In genomic region chr5:96997265-96997859, GRCh38 we compare ENCODE assay signal across 8 cellular contexts.
DNase-seq lines count a peak whose midpoint lies in the region; ATAC-seq and TF ChIP-seq lines count a peak whose summit lies in the region.

No MANE protein-coding gene starts in this region.

- CTCF ChIA-PET in HEK293T (lab: Yijun Ruan, JAX): interaction anchor here (0.6 to 2.6 kb wide), 13 partner anchors 9 to 601 kb away, joined by 3 to 16 read pairs (median 4); partner anchors contain the start of gene LIX1

- 54% methylated on average over 2 of the region's 2 CpGs for WGBS in right lobe of liver (ENCODE audit: insufficient coverage, low coverage, low lambda C conversion rate, missing lambda C conversion rate)

- in situ Hi-C loops in ACHN (cut with HindIII; ENCODE audit: low pct_ligation_motif_present, low pct_unique_long_range_greater_than_20kb, low sequenced_read_pairs): no loop called here
- in situ Hi-C loops in brain microvascular endothelial cell (cut with HindIII; ENCODE audit: low pct_ligation_motif_present, low sequenced_read_pairs): no loop called here

- peaks cover 0 to 9% (median 0%) of the 10 kb centered on the region in 4 donors for H3K4me1 ChIP-seq in right lobe of liver

- H3K4me3 ChIP-seq in brain microvascular endothelial cell (ENCODE audit: low read depth, low read length): no peak overlapping the region
- H3K4me3 ChIP-seq in right lobe of liver: no peak overlapping the region

- intact Hi-C loops in right lobe of liver (cut with DNase I): no loop called here

- no peak for TF ChIP-seq POLR2A in right lobe of liver (IDR thresholded peaks at IDR 0.05)

- POLR2A ChIA-PET in HEK293T (lab: Yijun Ruan, JAX): no interaction called here

- ATAC-seq in right lobe of liver (peak; percentile 52 to 73 (median 62)), GM19023 (IDR thresholded peaks at IDR 0.05; ENCODE audit: unreplicated experiment) (no peak)

- no peaks in the 10 kb centered on the region for H3K27me3 ChIP-seq in brain microvascular endothelial cell (replicated peaks)
- H3K27me3 ChIP-seq in right lobe of liver: no peaks in the 10 kb centered on the region

- DNase-seq in ACHN (peak; percentile 57), DMS53 (lab: John Stamatoyannopoulos, UW) (peak; percentile 72), HEK293T (ENCODE audit: extremely low spot score) (peak; percentile 17), NCI-H345 treated with DMSO at 0.1 percent for 48 hours (lab: John Stamatoyannopoulos, UW; ENCODE audit: unreplicated experiment) (peak; percentile 3), brain microvascular endothelial cell (peak; percentile 32), right lobe of liver (no peak), NCI-H2081 treated with DMSO at 0.1 percent for 48 hours (lab: John Stamatoyannopoulos, UW) (no peak)

- peaks cover 6% of the 10 kb centered on the region for H3K36me3 ChIP-seq in brain microvascular endothelial cell (replicated peaks)
- peaks cover 0 to 19% (median 1%) of the 10 kb centered on the region in 4 donors for H3K36me3 ChIP-seq in right lobe of liver

- H3K9me3 ChIP-seq in right lobe of liver: no peaks in the 10 kb centered on the region

- H3K27ac ChIP-seq in brain microvascular endothelial cell (no peak overlapping the region), right lobe of liver (no peak overlapping the region)

- peak; percentile 48 for TF ChIP-seq CTCF in brain microvascular endothelial cell (IDR thresholded peaks at IDR 0.05; ENCODE audit: low read depth, low read length, missing control alignments)
- TF ChIP-seq CTCF in right lobe of liver (IDR thresholded peaks at IDR 0.05): peak; percentile 38 to 54 (median 46)

TF ChIP-seq in HEK293T, 16 proteins besides CTCF, POLR2A, EP300 and RAD21:
- TF ChIP-seq ARNT (IDR thresholded peaks at IDR 0.05): no peak
- no peak for TF ChIP-seq PKNOX1 (IDR thresholded peaks at IDR 0.05)
- no peak for TF ChIP-seq HDGF (IDR thresholded peaks at IDR 0.05; ENCODE audit: borderline replicate concordance)
- no peak for TF ChIP-seq FOXM1 (IDR thresholded peaks at IDR 0.05; ENCODE audit: borderline replicate concordance)
- TF ChIP-seq SUZ12 (IDR thresholded peaks at IDR 0.05): no peak
- no peak for TF ChIP-seq ELF4 (IDR thresholded peaks at IDR 0.05)
- no peak for TF ChIP-seq SP1 (IDR thresholded peaks at IDR 0.05)
- TF ChIP-seq TARDBP (IDR thresholded peaks at IDR 0.05): no peak
- TF ChIP-seq LEF1 (IDR thresholded peaks at IDR 0.05; ENCODE audit: borderline replicate concordance): no peak
- no peak for TF ChIP-seq BHLHE40 (IDR thresholded peaks at IDR 0.05; ENCODE audit: borderline replicate concordance)
- TF ChIP-seq ZNF384 (IDR thresholded peaks at IDR 0.05): no peak

Comparison
In these comparisons a context has a peak if more than half of its experiments do, and no peak if none do; other contexts are left out.
1. DNase-seq: peak in ACHN (single experiment), DMS53 (single experiment), HEK293T (single experiment), NCI-H345 treated with DMSO at 0.1 percent for 48 hours (single experiment) and brain microvascular endothelial cell (single experiment); none in right lobe of liver (0 of 3) and NCI-H2081 treated with DMSO at 0.1 percent for 48 hours (single experiment).